In the genomic region with DNA sequence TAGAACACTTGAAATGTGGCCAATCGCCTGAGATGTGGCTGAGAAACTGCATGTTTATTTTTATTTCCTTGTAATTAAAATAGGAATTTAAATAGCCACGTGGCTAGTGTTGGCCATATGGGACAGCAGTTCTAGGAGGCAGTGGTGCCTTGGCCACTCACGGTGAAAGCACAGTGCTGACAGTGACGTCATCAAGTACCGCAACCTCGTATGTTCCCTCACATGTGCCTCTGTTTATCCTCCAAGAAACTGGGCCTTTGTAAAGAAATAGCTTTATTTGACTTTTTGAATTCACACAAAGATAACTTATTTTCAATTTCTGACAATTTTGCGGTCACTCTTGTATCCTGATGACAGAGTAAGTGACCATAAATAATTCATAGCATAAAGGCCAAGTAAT, we compare ENCODE assay signal across 11 cellular contexts.
"Had no signal": no experiment of that assay in that cellular context is flagged by ENCODE, and none has a peak within 500 bp of the region (broad histone marks: within the 10 kb centered on the region; RNA-seq: fewer than 3 reads in every experiment).

No MANE protein-coding gene starts in this region.

- H3K36me3 ChIP-seq: HAP-1 had no signal

- H3K27ac ChIP-seq: GM23248 had no signal

- H3K4me2 ChIP-seq: GM23338 had no signal

- H3K9ac ChIP-seq: GM23248 had no signal

- H3K4me3 ChIP-seq: GM23248, GM23338, HAP-1 had no signal

- ATAC-seq: GM23338, HCT116 had no signal

- FAIRE-seq: H1, H54 had no signal

- H2AFZ ChIP-seq: GM23248, GM23338 had no signal

- H3K9me3 ChIP-seq: HAP-1 had no signal

- H3K4me1 ChIP-seq: HAP-1 had no signal

- DNase-seq: GM23248, GOT3, H7, H9, HCEC 1CT, HFFc6 had no signal
